ENCODE assay signal across 8 cellular contexts in the genomic region with DNA sequence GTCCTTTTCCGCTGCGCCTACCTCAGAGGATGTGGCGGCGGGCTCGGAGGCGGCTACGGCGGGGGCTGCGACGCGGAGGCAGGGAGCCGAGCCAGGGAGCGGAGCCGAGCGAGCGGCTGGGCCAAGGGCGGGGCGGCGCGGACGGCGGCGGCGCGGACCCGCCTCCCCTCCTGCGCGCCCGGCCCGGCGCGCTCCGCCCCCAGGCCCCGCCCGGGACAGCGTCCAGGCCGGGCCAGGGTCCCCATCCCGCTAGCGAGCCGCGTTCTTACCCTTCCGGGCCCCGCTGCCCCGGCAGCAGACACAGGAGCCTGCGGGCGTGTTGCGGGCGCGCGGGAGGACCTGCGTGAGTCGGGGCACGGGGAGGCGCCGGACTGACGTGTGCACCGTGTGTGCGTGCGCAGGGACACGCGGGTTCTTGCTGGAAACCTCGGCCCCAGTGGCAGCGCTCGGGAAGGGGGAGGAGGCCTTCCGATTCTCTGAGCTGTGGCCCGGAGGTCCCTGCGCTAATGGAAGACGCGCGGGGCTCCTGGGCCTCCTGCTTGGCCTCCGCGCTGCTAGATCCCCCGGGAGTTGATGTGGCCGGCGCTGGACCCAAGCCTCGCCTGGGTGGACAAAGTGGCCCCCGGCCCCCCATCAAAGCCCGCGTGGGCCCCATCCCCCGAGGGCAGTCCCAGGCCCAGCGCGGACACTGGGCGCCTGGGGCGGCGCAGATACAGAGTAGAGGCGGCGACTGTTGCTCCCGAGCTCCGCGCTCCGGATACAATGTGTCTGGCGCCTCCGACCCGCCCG. TPM values are rescaled to one million over a fixed set of nuclear protein-coding genes. Genes with fewer than 3 reads are reported as not detected.
DNase-seq lines count a peak whose midpoint lies in the region; ATAC-seq and TF ChIP-seq lines count a peak whose summit lies in the region.

A gene with protein sequence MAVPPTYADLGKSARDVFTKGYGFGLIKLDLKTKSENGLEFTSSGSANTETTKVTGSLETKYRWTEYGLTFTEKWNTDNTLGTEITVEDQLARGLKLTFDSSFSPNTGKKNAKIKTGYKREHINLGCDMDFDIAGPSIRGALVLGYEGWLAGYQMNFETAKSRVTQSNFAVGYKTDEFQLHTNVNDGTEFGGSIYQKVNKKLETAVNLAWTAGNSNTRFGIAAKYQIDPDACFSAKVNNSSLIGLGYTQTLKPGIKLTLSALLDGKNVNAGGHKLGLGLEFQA (minus strand): TSS at position 350 of the 789 bp plus-strand sequence. CDS start 11,963 bp downstream, outside the sequence.

- H3K27ac ChIP-seq in SK-N-MC (peak within 1 kb of the TSS; percentile 80), osteoblast (ENCODE audit: low read depth, low read length) (peak within 1 kb of the TSS; percentile 91), thoracic aorta (peak within 1 kb of the TSS; percentile 100)

- H3K4me3 Mint-ChIP-seq in activated naive CD4-positive, alpha-beta T cell treated with anti-CD3 and anti-CD28 coated beads, Interleukin-2, amount 10 ng/mL, durations not matched to agents 7 days and 5 days: peak within 1 kb of the TSS; percentile 94

- H3K27ac Mint-ChIP-seq in activated naive CD4-positive, alpha-beta T cell treated with anti-CD3 and anti-CD28 coated beads, Interleukin-2, amount 10 ng/mL, durations not matched to agents 7 days and 5 days: peak within 1 kb of the TSS; percentile 98

- peaks cover 5% of the 10 kb centered on the region for H3K27me3 Mint-ChIP-seq in activated naive CD4-positive, alpha-beta T cell treated with anti-CD3 and anti-CD28 coated beads, Interleukin-2, amount 10 ng/mL, durations not matched to agents 7 days and 5 days

- H3K4me1 ChIP-seq in osteoblast (ENCODE audit: insufficient read depth, low read length) (peaks cover 29% of the 10 kb centered on the region), thoracic aorta (ENCODE audit: control insufficient read depth in 1 of 2, low read depth in 2 of 2) (peaks cover 29 to 47% of the 10 kb centered on the region in 2 donors)

- H3K27me3 ChIP-seq in osteoblast (ENCODE audit: insufficient read depth, low read length) (no peaks in the 10 kb centered on the region), thoracic aorta (replicated peaks; ENCODE audit: insufficient read depth) (no peaks in the 10 kb centered on the region)

- no peaks in the 10 kb centered on the region for H3K9me3 Mint-ChIP-seq in activated naive CD4-positive, alpha-beta T cell treated with anti-CD3 and anti-CD28 coated beads, Interleukin-2, amount 10 ng/mL, durations not matched to agents 7 days and 5 days

- peak within 1 kb of the TSS; percentile 56 for H2AFZ ChIP-seq in osteoblast (ENCODE audit: low read length)

- DNase-seq in EL (peak; percentile 92), SK-N-MC (ENCODE audit: low read depth, low spot score) (no peak), globus pallidus (ENCODE audit: low spot score) (peak; percentile 84), osteoblast (ENCODE audit: insufficient read length, low spot score, missing footprints) (peak; percentile 99), thoracic aorta (ENCODE audit: low spot score) (peak; percentile 64)
- DNase-seq in Jurkat, Clone E6-1 (ENCODE audit: low read depth, low spot score): peak; percentile 64
- peak; percentile 91 for DNase-seq in activated naive CD4-positive, alpha-beta T cell treated with anti-CD3 and anti-CD28 coated beads, Interleukin-2, amount 10 ng/mL, durations not matched to agents 7 days and 5 days

- H3K36me3 Mint-ChIP-seq in activated naive CD4-positive, alpha-beta T cell treated with anti-CD3 and anti-CD28 coated beads, Interleukin-2, amount 10 ng/mL, durations not matched to agents 7 days and 5 days: peaks cover 28% of the 10 kb centered on the region

- CTCF ChIA-PET in activated naive CD4-positive, alpha-beta T cell treated with anti-CD3 and anti-CD28 coated beads, Interleukin-2, amount 10 ng/mL, durations not matched to agents 7 days and 5 days (lab: Charles Lee): interaction anchor here (0.6 to 2.2 kb wide), 4 partner anchors 8 to 42 kb away, joined by 3 to 6 read pairs (median 4); no protein-coding TSS in a partner anchor

- no peaks in the 10 kb centered on the region for H3K9me3 ChIP-seq in SK-N-MC (ENCODE audit: low read depth, low read length)
- H3K9me3 ChIP-seq in osteoblast (ENCODE audit: low read depth, low read length): no peaks in the 10 kb centered on the region
- H3K9me3 ChIP-seq in thoracic aorta: no peaks in the 10 kb centered on the region

- H3K36me3 ChIP-seq in SK-N-MC (ENCODE audit: insufficient read depth, low read length) (peaks cover 31% of the 10 kb centered on the region), osteoblast (ENCODE audit: insufficient read depth, low read length) (peaks cover 22% of the 10 kb centered on the region), thoracic aorta (no peaks in the 10 kb centered on the region)

- peak; percentile 62 for ATAC-seq in GM21619 (IDR thresholded peaks at IDR 0.05; ENCODE audit: unreplicated experiment)
- peak; percentile 85 for ATAC-seq in thoracic aorta (ENCODE audit: insufficient number of reproducible peaks, low FRiP score, low read depth)

- H4K20me1 ChIP-seq in osteoblast (ENCODE audit: insufficient read depth, low read length): peaks cover 37% of the 10 kb centered on the region

- no peak for TF ChIP-seq CTCF in osteoblast (IDR thresholded peaks at IDR 0.05; ENCODE audit: extremely low read depth, low read depth, low read length)
- no peak for TF ChIP-seq CTCF in thoracic aorta (IDR thresholded peaks at IDR 0.05)

- H3K9ac ChIP-seq in SK-N-MC (ENCODE audit: insufficient read length): peak within 1 kb of the TSS; percentile 98

- H3K79me2 ChIP-seq in osteoblast (ENCODE audit: insufficient read depth, low read length): peaks cover 50% of the 10 kb centered on the region

- H3K4me1 Mint-ChIP-seq in activated naive CD4-positive, alpha-beta T cell treated with anti-CD3 and anti-CD28 coated beads, Interleukin-2, amount 10 ng/mL, durations not matched to agents 7 days and 5 days: peaks cover 50% of the 10 kb centered on the region

- peak within 1 kb of the TSS; percentile 93 for H3K4me2 ChIP-seq in osteoblast (ENCODE audit: insufficient read depth, low read length)

- peak within 1 kb of the TSS; percentile 94 for H3K4me3 ChIP-seq in Jurkat, Clone E6-1 (ENCODE audit: low read length)
- H3K4me3 ChIP-seq in SK-N-MC: peak within 1 kb of the TSS; percentile 99
- H3K4me3 ChIP-seq in osteoblast (ENCODE audit: insufficient read depth, low read length): peak within 1 kb of the TSS; percentile 78
- peak within 1 kb of the TSS; percentile 95 for H3K4me3 ChIP-seq in thoracic aorta

RNA-seq across cellular contexts. Expression of the gene that starts here (rescaled TPM):
- 364 TPM for polyA plus RNA-seq in Jurkat, Clone E6-1 (2012; ENCODE audit: insufficient read depth, insufficient read length)
- total RNA-seq in osteoblast (236 and 264 TPM in 2 replicates), thoracic aorta (100 to 1,000 TPM in 1 of 2 donors, 10 to 100 TPM in 1; 77.0 to 112 TPM)
